In the genomic region with DNA sequence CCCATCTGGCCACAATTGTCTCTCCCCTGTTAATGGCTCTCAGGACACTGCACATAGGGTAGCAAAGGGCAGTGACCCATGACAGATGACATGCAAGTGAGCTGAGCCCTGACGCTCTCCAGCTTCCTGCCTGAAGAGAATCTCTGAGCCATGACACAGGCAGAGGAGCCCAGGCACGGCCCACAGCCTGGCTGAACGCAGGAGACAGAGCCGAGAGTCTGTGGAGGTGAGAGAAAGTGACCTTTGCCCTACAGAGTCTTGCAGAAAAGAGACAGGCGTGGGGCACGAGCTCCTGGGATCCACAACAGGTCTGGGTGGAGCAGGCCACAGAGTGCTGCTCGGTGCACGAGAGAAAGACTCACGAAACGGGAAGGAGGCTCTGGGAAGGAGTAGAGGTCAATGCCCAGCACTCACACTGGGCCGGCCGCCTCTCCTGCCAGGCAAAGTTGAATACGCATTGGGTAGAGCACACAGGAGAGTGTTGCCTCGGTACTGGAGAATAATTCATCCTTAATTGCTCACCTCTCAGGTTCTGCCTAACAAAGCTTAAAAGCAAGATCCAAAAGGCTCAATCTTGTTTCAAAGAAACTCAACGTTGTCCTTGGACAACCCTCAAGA, we compare ENCODE assay signal across 11 cellular contexts.
A peak's percentile ranks its signal among the peaks of the same experiment; 100 is the strongest.
DNase-seq lines count a peak whose midpoint lies in the region; ATAC-seq and TF ChIP-seq lines count a peak whose summit lies in the region.
"Had no signal": no experiment of that assay in that cellular context is flagged by ENCODE, and none has a peak within 500 bp of the region (broad histone marks: within the 10 kb centered on the region; RNA-seq: fewer than 3 reads in every experiment).

No MANE protein-coding gene starts in this region.

- H3K27ac Mint-ChIP-seq in activated naive CD4-positive, alpha-beta T cell treated with anti-CD3 and anti-CD28 coated beads for 36 hours, result peak overlapping the region; percentile 65
- H3K27ac Mint-ChIP-seq in activated T-helper 2 cell treated with anti-CD3 and anti-CD28 coated beads, Interferon-gamma antibody, Interleukin-2, Interleukin-4, amounts not matched to agents 10 μg/mL and 5 μg/mL and 100 μg/mL, durations not matched to agents 14 hours and 24 hours and 36 hours, result no peak overlapping the region

- no peak for DNase-seq in activated naive CD4-positive, alpha-beta T cell treated with anti-CD3 and anti-CD28 coated beads for 36 hours
- no peak for DNase-seq in activated naive CD4-positive, alpha-beta T cell treated with Interleukin-2 at 50 U/mL for 16 hours
- DNase-seq in activated T-helper 2 cell treated with anti-CD3 and anti-CD28 coated beads, Interferon-gamma antibody, Interleukin-2, Interleukin-4, amounts not matched to agents 10 μg/mL and 5 μg/mL and 100 μg/mL, durations not matched to agents 14 hours and 24 hours and 36 hours (ENCODE audit: low spot score), result no peak
- no peak for DNase-seq in left colon
- DNase-seq in thyroid gland, result peak; percentile 60 to 66
- no peak for DNase-seq in RWPE1 (ENCODE audit: low spot score)
- no peak for DNase-seq in stimulated activated CD4-positive, alpha-beta T cell treated with anti-CD3 and anti-CD28 coated beads, Interleukin-15, amount 100 ng/mL, for 24 hours
- DNase-seq in NCI-H774 (lab: John Stamatoyannopoulos, UW), result no peak
- DNase-seq: effector CD8-positive, alpha-beta T cell; SW 1271 had no signal

- peak; percentile 75 for ATAC-seq in left colon
- ATAC-seq: gastroesophageal sphincter had no signal

- H3K36me3 ChIP-seq in thyroid gland, result no peaks in the 10 kb centered on the region
- H3K36me3 ChIP-seq: gastroesophageal sphincter had no signal

- peaks cover 11% of the 10 kb centered on the region for H3K4me1 Mint-ChIP-seq in activated naive CD4-positive, alpha-beta T cell treated with anti-CD3 and anti-CD28 coated beads for 36 hours (ENCODE audit: low read depth)
- peaks cover 4% of the 10 kb centered on the region for H3K4me1 Mint-ChIP-seq in activated T-helper 2 cell treated with anti-CD3 and anti-CD28 coated beads, Interferon-gamma antibody, Interleukin-2, Interleukin-4, amounts not matched to agents 10 μg/mL and 5 μg/mL and 100 μg/mL, durations not matched to agents 14 hours and 24 hours and 36 hours (ENCODE audit: low read depth)

- peaks cover 0 to 18% of the 10 kb centered on the region in 2 donors for H3K4me1 ChIP-seq in thyroid gland
- H3K4me1 ChIP-seq: gastroesophageal sphincter had no signal

- no peak for TF ChIP-seq POLR2A in thyroid gland (IDR thresholded peaks at IDR 0.05)

- CTCF ChIA-PET in activated naive CD4-positive, alpha-beta T cell treated with anti-CD3 and anti-CD28 coated beads for 36 hours (lab: Charles Lee), result interaction anchor here (1.3 kb wide), 1 partner anchor 19 kb away, joined by 3 read pairs; no protein-coding TSS in a partner anchor
- CTCF ChIA-PET in RWPE1 (lab: Yijun Ruan, JAX), result interaction anchor here (0.7 kb wide), 1 partner anchor 490 kb away, joined by 3 read pairs; no protein-coding TSS in a partner anchor

- no peaks in the 10 kb centered on the region for H3K9me3 Mint-ChIP-seq in activated naive CD4-positive, alpha-beta T cell treated with anti-CD3 and anti-CD28 coated beads for 36 hours
- no peaks in the 10 kb centered on the region for H3K9me3 Mint-ChIP-seq in activated T-helper 2 cell treated with anti-CD3 and anti-CD28 coated beads, Interferon-gamma antibody, Interleukin-2, Interleukin-4, amounts not matched to agents 10 μg/mL and 5 μg/mL and 100 μg/mL, durations not matched to agents 14 hours and 24 hours and 36 hours

- intact Hi-C loops in activated naive CD4-positive, alpha-beta T cell treated with anti-CD3 and anti-CD28 coated beads for 36 hours (cut with micrococcal nuclease), result no loop called here
- intact Hi-C loops in activated T-helper 2 cell treated with anti-CD3 and anti-CD28 coated beads, Interferon-gamma antibody, Interleukin-2, Interleukin-4, amounts not matched to agents 10 μg/mL and 5 μg/mL and 100 μg/mL, durations not matched to agents 14 hours and 24 hours and 36 hours (cut with micrococcal nuclease), result no loop called here
- intact Hi-C loops in left colon (cut with DNase I, micrococcal nuclease) (no loop called here), thyroid gland (cut with DNase I) (no loop called here)

- H3K27me3 ChIP-seq in thyroid gland, result no peaks in the 10 kb centered on the region

- 38 to 39% methylated on average over 15 of the region's 15 CpGs for WGBS in thyroid gland, 2 donors

- no peak for TF ChIP-seq CTCF in thyroid gland (IDR thresholded peaks at IDR 0.05)
- TF ChIP-seq CTCF in RWPE1 (conservative IDR thresholded peaks at IDR 0.05; ENCODE audit: low read depth), result no peak

- no peak overlapping the region for H3K4me3 ChIP-seq in thyroid gland (replicated peaks in 1 of 3)
- H3K4me3 ChIP-seq: gastroesophageal sphincter had no signal

- peak overlapping the region; percentile 77 for H3K4me3 Mint-ChIP-seq in activated naive CD4-positive, alpha-beta T cell treated with anti-CD3 and anti-CD28 coated beads for 36 hours
- peak overlapping the region; percentile 41 for H3K4me3 Mint-ChIP-seq in activated T-helper 2 cell treated with anti-CD3 and anti-CD28 coated beads, Interferon-gamma antibody, Interleukin-2, Interleukin-4, amounts not matched to agents 10 μg/mL and 5 μg/mL and 100 μg/mL, durations not matched to agents 14 hours and 24 hours and 36 hours (ENCODE audit: low read depth)

- H3K27ac ChIP-seq in thyroid gland (peak overlapping the region in 1 of 3 donors; percentile 52), RWPE1 (no peak overlapping the region)
- H3K27ac ChIP-seq: gastroesophageal sphincter had no signal

- POLR2A ChIA-PET in RWPE1 (lab: Yijun Ruan, JAX; ENCODE audit: low non-redundant PET), result no interaction called here

- no peaks in the 10 kb centered on the region for H3K9me3 ChIP-seq in thyroid gland
- H3K9me3 ChIP-seq: gastroesophageal sphincter had no signal

- H3K36me3 Mint-ChIP-seq in activated naive CD4-positive, alpha-beta T cell treated with anti-CD3 and anti-CD28 coated beads for 36 hours (ENCODE audit: low read depth), result no peaks in the 10 kb centered on the region
- H3K36me3 Mint-ChIP-seq in activated T-helper 2 cell treated with anti-CD3 and anti-CD28 coated beads, Interferon-gamma antibody, Interleukin-2, Interleukin-4, amounts not matched to agents 10 μg/mL and 5 μg/mL and 100 μg/mL, durations not matched to agents 14 hours and 24 hours and 36 hours (ENCODE audit: low read depth), result no peaks in the 10 kb centered on the region

- H3K27me3 Mint-ChIP-seq in activated naive CD4-positive, alpha-beta T cell treated with anti-CD3 and anti-CD28 coated beads for 36 hours (ENCODE audit: low read depth), result no peaks in the 10 kb centered on the region
- H3K27me3 Mint-ChIP-seq in activated T-helper 2 cell treated with anti-CD3 and anti-CD28 coated beads, Interferon-gamma antibody, Interleukin-2, Interleukin-4, amounts not matched to agents 10 μg/mL and 5 μg/mL and 100 μg/mL, durations not matched to agents 14 hours and 24 hours and 36 hours (ENCODE audit: low read depth), result peaks cover 12% of the 10 kb centered on the region

Comparison
In these comparisons a context has a peak if more than half of its experiments do, and no peak if none do; other contexts are left out.
1. DNase-seq: peak in thyroid gland (2 of 2); none in activated naive CD4-positive, alpha-beta T cell treated with anti-CD3 and anti-CD28 coated beads for 36 hours (single experiment), activated naive CD4-positive, alpha-beta T cell treated with Interleukin-2 at 50 U/mL for 16 hours (single experiment), activated T-helper 2 cell treated with anti-CD3 and anti-CD28 coated beads, Interferon-gamma antibody, Interleukin-2, Interleukin-4, amounts not matched to agents 10 μg/mL and 5 μg/mL and 100 μg/mL, durations not matched to agents 14 hours and 24 hours and 36 hours (single experiment), left colon (0 of 2), RWPE1 (single experiment), stimulated activated CD4-positive, alpha-beta T cell treated with anti-CD3 and anti-CD28 coated beads, Interleukin-15, amount 100 ng/mL, for 24 hours (single experiment) and NCI-H774 (single experiment).